In the genomic region with DNA sequence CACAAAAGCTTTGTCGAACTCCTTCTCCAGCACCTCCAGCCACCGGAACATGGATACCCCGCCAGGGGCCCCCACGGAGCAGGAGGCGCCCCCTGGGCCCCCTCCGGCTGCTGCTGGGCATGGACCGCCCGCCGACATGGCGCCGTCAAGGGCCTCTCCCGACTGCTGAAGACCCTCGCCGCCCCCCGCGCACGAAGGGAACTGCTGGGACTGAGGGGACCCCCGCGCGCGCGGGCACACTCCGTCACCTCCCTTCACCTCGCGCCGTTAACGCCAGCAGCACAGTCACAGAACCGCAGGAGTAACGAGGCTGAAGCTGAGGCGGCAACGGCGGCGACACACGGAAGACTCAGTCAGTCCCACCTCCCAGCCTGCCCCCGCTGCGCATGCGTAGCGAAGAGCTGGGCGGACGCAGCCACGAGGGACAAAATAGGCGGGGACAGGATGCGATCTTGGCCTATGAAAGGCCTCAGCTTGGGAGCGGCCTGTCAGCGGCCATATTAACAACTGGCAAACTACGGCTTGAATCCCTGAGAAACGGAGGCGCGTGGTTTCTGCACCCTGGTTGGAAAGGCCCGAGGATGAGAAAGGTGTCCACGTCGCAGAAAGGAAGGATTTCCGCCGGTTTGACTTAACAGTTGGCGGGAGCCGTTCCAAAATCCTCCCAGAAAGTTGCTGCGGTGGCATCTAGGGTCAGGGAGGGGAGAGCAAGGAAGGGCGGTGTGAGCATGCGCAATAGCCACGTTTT, we compare ENCODE assay signal across 8 cellular contexts. TPM values are rescaled to one million over a fixed set of nuclear protein-coding genes. Genes with fewer than 3 reads are reported as not detected.
DNase-seq lines count a peak whose midpoint lies in the region; ATAC-seq, FAIRE-seq and TF ChIP-seq lines count a peak whose summit lies in the region.

TSS of gene GOPC (minus strand) at position 361 of the 748 bp plus-strand sequence. CDS start at position 138, 223 bp downstream.

- H3K27ac ChIP-seq in SU-DHL-6 (ENCODE audit: low read depth, low read length): peak within 1 kb of the TSS; percentile 68
- H3K27ac ChIP-seq in pancreas: peak within 1 kb of the TSS; percentile 68 to 89 (median 83)
- H3K27ac ChIP-seq in tibial artery: peak within 1 kb of the TSS; percentile 89 to 91

- H3K79me2 ChIP-seq in SU-DHL-6 (ENCODE audit: insufficient read depth, low read length): peaks cover 49% of the 10 kb centered on the region

- H3K4me1 ChIP-seq in pancreas: peaks cover 0 to 17% (median 13%) of the 10 kb centered on the region in 3 donors
- H3K4me1 ChIP-seq in tibial artery: peaks cover 0 to 31% (median 7%) of the 10 kb centered on the region in 4 donors

- H3K4me3 ChIP-seq in GM12865 (ENCODE audit: low read depth, low read length) (peak within 1 kb of the TSS; percentile 79), SU-DHL-6 (ENCODE audit: insufficient read depth, low read length, poor library complexity, severe bottlenecking) (peak within 1 kb of the TSS; percentile 91), pancreas (peak within 1 kb of the TSS; percentile 76 to 96 (median 86)), tibial artery (peak within 1 kb of the TSS; percentile 96 to 98)

- H2AFZ ChIP-seq in SU-DHL-6 (ENCODE audit: low read depth, low read length, severe bottlenecking): peak within 1 kb of the TSS; percentile 86

- no peak for FAIRE-seq in pancreas (lab: Jason Lieb, UNC)

- peak; percentile 99 for DNase-seq in GM12865 (ENCODE audit: low read depth)
- DNase-seq in NCI-H128 (lab: John Stamatoyannopoulos, UW; ENCODE audit: unreplicated experiment): peak; percentile 95
- DNase-seq in activated naive CD8-positive, alpha-beta T cell treated with anti-CD3 and anti-CD28 coated beads, Interleukin-2, amount 50 U/mL, for 16 hours (ENCODE audit: low read depth, low spot score): peak; percentile 83
- DNase-seq in Right ventricle myocardium superior: peak; percentile 98
- DNase-seq in pancreas: peak; percentile 95 to 99 (median 97)
- DNase-seq in tibial artery: peak; percentile 97 to 98

- H3K9me3 ChIP-seq in SU-DHL-6 (ENCODE audit: insufficient read depth, low read length) (no peaks in the 10 kb centered on the region), pancreas (no peaks in the 10 kb centered on the region), tibial artery (no peaks in the 10 kb centered on the region)

- peak within 1 kb of the TSS; percentile 78 for H3K4me2 ChIP-seq in SU-DHL-6 (ENCODE audit: low read depth, low read length, poor library complexity, severe bottlenecking)

- peaks cover 17% of the 10 kb centered on the region for H3K36me3 ChIP-seq in SU-DHL-6 (ENCODE audit: low read length)
- no peaks in the 10 kb centered on the region for H3K36me3 ChIP-seq in pancreas
- H3K36me3 ChIP-seq in tibial artery: peaks cover 0 to 2% (median 0%) of the 10 kb centered on the region in 3 donors

- H4K20me1 ChIP-seq in SU-DHL-6 (ENCODE audit: low read depth, low read length): no peaks in the 10 kb centered on the region

- no peaks in the 10 kb centered on the region for H3K27me3 ChIP-seq in SU-DHL-6 (ENCODE audit: low read length)
- H3K27me3 ChIP-seq in pancreas: no peaks in the 10 kb centered on the region
- H3K27me3 ChIP-seq in tibial artery: no peaks in the 10 kb centered on the region

- intact Hi-C loops in Right ventricle myocardium superior (cut with DNase I) (no loop called here), pancreas (cut with DNase I) (no loop called here), tibial artery (cut with DNase I; ENCODE audit: low total_unique reads) (loop anchor here (5.0 kb wide), 1 partner anchor 55 kb away; no protein-coding TSS in a partner anchor)

- ATAC-seq in HG02678 (IDR thresholded peaks at IDR 0.05; ENCODE audit: unreplicated experiment) (peak; percentile 87), Right ventricle myocardium superior (ENCODE audit: poor library complexity) (peak; percentile 100), pancreas (peak; percentile 98 to 100 (median 100))

- H3K9ac ChIP-seq in SU-DHL-6 (ENCODE audit: low read length): peak within 1 kb of the TSS; percentile 85

- TF ChIP-seq CTCF in GM12865 (IDR thresholded peaks at IDR 0.05; ENCODE audit: insufficient read depth, low read depth, low read length, missing control alignments) (peak; percentile 19), SU-DHL-6 (IDR thresholded peaks at IDR 0.05; ENCODE audit: insufficient read depth, low read length, poor library complexity, severe bottlenecking) (peak; percentile 25), pancreas (IDR thresholded peaks at IDR 0.05) (no peak), tibial artery (IDR thresholded peaks at IDR 0.05) (no peak)

- H3K9me2 ChIP-seq in SU-DHL-6 (replicated peaks; ENCODE audit: insufficient read depth, low read length): no peaks in the 10 kb centered on the region

- H3F3A ChIP-seq in SU-DHL-6 (ENCODE audit: insufficient read depth): peaks cover 9% of the 10 kb centered on the region; the same call in 1 of the 2 replicates

- WGBS in pancreas, 2 donors: 1% methylated on average over 53 to 60 of the region's 60 CpGs

RNA-seq across cellular contexts. Expression of gene GOPC, which starts in this region (rescaled TPM):
- total RNA-seq in Right ventricle myocardium superior (17.5 TPM), pancreas (10 to 100 TPM in 1 of 6 donors, 1 to 10 TPM in 5; 5.1 to 13.9 (median 7.2) TPM)
- polyA plus RNA-seq in pancreas: 10 to 100 TPM in 1 of 2 donors, 1 to 10 TPM in 1; 9.7 to 13.6 TPM

Comparison
In these comparisons a context has a peak if more than half of its experiments do, and no peak if none do; other contexts are left out.
1. Peak in every context shown above with its lines: DNase-seq, ATAC-seq, H3K4me3 ChIP-seq and H3K27ac ChIP-seq.
2. CTCF ChIP-seq: peak in GM12865 (single experiment) and SU-DHL-6 (single experiment); none in pancreas (0 of 4) and tibial artery (0 of 2).